In the genomic region with DNA sequence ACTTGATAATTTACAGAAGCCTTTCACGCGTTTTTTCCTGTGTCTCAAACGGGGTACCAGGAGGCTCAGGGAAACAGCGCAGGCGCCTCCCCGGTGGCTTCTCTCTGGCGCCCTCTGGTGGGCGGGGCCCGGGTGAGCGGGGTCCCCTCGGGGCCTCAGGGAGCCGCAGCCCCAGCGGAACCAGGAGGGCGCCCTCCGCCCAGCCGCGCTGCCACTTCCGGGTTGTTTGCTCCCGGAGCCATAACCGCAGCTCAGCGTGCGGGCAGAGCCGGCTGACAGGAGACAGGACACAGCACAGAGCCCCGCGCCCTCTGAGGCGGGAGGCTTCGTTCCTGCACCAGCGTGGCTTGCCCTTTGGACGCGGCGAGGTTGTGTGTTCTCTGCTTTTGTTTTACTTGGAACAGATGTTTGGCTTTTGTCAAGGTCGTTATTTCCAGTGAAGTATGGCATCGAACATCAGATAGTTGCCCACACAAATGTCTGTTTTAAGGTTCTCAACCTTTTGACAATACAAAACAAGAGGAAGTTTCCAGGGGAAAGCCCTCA, we compare ENCODE assay signal across 1 cellular context.
TF ChIP-seq lines count a peak whose summit lies in the region.

No MANE protein-coding gene starts in this region.

TF ChIP-seq in HepG2, 621 proteins besides CTCF, POLR2A, EP300 and RAD21 (continued from another document and continues in another):
- TF ChIP-seq, protein P1, sequence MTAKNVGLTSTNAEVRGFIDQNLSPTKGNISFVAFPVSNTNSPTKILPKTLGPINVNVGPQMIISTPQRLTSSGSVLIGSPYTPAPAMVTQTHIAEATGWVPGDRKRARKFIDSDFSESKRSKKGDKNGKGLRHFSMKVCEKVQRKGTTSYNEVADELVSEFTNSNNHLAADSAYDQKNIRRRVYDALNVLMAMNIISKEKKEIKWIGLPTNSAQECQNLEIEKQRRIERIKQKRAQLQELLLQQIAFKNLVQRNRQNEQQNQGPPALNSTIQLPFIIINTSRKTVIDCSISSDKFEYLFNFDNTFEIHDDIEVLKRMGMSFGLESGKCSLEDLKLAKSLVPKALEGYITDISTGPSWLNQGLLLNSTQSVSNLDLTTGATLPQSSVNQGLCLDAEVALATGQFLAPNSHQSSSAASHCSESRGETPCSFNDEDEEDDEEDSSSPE (CRISPR knock-in tag; IDR thresholded peaks at IDR 0.05) = peak; percentile 62; the same call in 1 of the 2 replicates
- TF ChIP-seq TOE1 (CRISPR knock-in tag; IDR thresholded peaks at IDR 0.05) (no peak), NPAS2 (CRISPR knock-in tag; IDR thresholded peaks at IDR 0.05; ENCODE audit: borderline replicate concordance) (no peak), SIN3A (IDR thresholded peaks at IDR 0.05; ENCODE audit: borderline replicate concordance, low read depth, low read length) (no peak; the same call in 1 of the 2 replicates), NR2F1 (CRISPR knock-in tag; IDR thresholded peaks at IDR 0.05) (peak in 1 of 2 experiments; percentile 34; a peak in 1 of 4 replicates), GATA4 (IDR thresholded peaks at IDR 0.05; ENCODE audit: borderline replicate concordance, low read depth) (no peak), KAT8 (CRISPR knock-in tag; IDR thresholded peaks at IDR 0.05) (peak; percentile 85), CBFB (CRISPR knock-in tag; IDR thresholded peaks at IDR 0.05) (peak; percentile 83), KLF16 (CRISPR knock-in tag; IDR thresholded peaks at IDR 0.05) (peak; percentile 37 to 83; a peak in 2 of 4 replicates), NAIF1 (CRISPR knock-in tag; IDR thresholded peaks at IDR 0.05; ENCODE audit: borderline replicate concordance) (no peak), RARA (CRISPR knock-in tag; IDR thresholded peaks at IDR 0.05) (0 out of 2 replicates have a peak, but pooled peaks have one; percentile 5), NR2C2 (CRISPR knock-in tag; IDR thresholded peaks at IDR 0.05; ENCODE audit: borderline replicate concordance) (peak; percentile 92), WIZ (CRISPR knock-in tag; IDR thresholded peaks at IDR 0.05) (peak; percentile 91), FLYWCH1 (CRISPR knock-in tag; IDR thresholded peaks at IDR 0.05) (no peak), ONECUT2 (CRISPR knock-in tag; IDR thresholded peaks at IDR 0.05) (0 out of 2 replicates have a peak, but pooled peaks have one; percentile 26), TSC22D2 (CRISPR knock-in tag; IDR thresholded peaks at IDR 0.05; ENCODE audit: borderline replicate concordance) (no peak), GATAD1 (CRISPR knock-in tag; IDR thresholded peaks at IDR 0.05) (peak; percentile 44; the same call in 1 of the 2 replicates), MAF1 (CRISPR knock-in tag; IDR thresholded peaks at IDR 0.05; ENCODE audit: borderline replicate concordance) (0 out of 2 replicates have a peak, but pooled peaks have one; percentile 42), KDM2A (CRISPR knock-in tag; IDR thresholded peaks at IDR 0.05; ENCODE audit: borderline replicate concordance, low read depth) (peak; percentile 88), HDAC1 (CRISPR knock-in tag; IDR thresholded peaks at IDR 0.05) (peak; percentile 64; the same call in 1 of the 2 replicates)
- TF ChIP-seq, protein P2, sequence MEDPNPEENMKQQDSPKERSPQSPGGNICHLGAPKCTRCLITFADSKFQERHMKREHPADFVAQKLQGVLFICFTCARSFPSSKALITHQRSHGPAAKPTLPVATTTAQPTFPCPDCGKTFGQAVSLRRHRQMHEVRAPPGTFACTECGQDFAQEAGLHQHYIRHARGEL (CRISPR knock-in tag; IDR thresholded peaks at IDR 0.05) = peak; percentile 69; the same call in 1 of the 2 replicates
- TF ChIP-seq, protein P3, sequence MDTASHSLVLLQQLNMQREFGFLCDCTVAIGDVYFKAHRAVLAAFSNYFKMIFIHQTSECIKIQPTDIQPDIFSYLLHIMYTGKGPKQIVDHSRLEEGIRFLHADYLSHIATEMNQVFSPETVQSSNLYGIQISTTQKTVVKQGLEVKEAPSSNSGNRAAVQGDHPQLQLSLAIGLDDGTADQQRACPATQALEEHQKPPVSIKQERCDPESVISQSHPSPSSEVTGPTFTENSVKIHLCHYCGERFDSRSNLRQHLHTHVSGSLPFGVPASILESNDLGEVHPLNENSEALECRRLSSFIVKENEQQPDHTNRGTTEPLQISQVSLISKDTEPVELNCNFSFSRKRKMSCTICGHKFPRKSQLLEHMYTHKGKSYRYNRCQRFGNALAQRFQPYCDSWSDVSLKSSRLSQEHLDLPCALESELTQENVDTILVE (CRISPR knock-in tag; IDR thresholded peaks at IDR 0.05) = no peak
- TF ChIP-seq, protein P4, sequence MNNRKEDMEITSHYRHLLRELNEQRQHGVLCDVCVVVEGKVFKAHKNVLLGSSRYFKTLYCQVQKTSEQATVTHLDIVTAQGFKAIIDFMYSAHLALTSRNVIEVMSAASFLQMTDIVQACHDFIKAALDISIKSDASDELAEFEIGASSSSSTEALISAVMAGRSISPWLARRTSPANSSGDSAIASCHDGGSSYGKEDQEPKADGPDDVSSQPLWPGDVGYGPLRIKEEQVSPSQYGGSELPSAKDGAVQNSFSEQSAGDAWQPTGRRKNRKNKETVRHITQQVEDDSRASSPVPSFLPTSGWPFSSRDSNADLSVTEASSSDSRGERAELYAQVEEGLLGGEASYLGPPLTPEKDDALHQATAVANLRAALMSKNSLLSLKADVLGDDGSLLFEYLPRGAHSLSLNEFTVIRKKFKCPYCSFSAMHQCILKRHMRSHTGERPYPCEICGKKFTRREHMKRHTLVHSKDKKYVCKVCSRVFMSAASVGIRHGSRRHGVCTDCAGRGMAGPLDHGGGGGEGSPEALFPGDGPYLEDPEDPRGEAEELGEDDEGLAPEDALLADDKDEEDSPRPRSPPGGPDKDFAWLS (CRISPR knock-in tag; IDR thresholded peaks at IDR 0.05; ENCODE audit: borderline replicate concordance) = no peak
- TF ChIP-seq, protein P5, sequence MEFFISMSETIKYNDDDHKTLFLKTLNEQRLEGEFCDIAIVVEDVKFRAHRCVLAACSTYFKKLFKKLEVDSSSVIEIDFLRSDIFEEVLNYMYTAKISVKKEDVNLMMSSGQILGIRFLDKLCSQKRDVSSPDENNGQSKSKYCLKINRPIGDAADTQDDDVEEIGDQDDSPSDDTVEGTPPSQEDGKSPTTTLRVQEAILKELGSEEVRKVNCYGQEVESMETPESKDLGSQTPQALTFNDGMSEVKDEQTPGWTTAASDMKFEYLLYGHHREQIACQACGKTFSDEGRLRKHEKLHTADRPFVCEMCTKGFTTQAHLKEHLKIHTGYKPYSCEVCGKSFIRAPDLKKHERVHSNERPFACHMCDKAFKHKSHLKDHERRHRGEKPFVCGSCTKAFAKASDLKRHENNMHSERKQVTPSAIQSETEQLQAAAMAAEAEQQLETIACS (CRISPR knock-in tag; IDR thresholded peaks at IDR 0.05) = 0 out of 2 replicates have a peak, but pooled peaks have one; percentile 23
- TF ChIP-seq, protein P6, sequence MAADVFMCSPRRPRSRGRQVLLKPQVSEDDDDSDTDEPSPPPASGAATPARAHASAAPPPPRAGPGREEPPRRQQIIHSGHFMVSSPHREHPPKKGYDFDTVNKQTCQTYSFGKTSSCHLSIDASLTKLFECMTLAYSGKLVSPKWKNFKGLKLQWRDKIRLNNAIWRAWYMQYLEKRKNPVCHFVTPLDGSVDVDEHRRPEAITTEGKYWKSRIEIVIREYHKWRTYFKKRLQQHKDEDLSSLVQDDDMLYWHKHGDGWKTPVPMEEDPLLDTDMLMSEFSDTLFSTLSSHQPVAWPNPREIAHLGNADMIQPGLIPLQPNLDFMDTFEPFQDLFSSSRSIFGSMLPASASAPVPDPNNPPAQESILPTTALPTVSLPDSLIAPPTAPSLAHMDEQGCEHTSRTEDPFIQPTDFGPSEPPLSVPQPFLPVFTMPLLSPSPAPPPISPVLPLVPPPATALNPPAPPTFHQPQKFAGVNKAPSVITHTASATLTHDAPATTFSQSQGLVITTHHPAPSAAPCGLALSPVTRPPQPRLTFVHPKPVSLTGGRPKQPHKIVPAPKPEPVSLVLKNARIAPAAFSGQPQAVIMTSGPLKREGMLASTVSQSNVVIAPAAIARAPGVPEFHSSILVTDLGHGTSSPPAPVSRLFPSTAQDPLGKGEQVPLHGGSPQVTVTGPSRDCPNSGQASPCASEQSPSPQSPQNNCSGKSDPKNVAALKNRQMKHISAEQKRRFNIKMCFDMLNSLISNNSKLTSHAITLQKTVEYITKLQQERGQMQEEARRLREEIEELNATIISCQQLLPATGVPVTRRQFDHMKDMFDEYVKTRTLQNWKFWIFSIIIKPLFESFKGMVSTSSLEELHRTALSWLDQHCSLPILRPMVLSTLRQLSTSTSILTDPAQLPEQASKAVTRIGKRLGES (CRISPR knock-in tag; IDR thresholded peaks at IDR 0.05; ENCODE audit: borderline replicate concordance) = no peak
- TF ChIP-seq, protein P7, sequence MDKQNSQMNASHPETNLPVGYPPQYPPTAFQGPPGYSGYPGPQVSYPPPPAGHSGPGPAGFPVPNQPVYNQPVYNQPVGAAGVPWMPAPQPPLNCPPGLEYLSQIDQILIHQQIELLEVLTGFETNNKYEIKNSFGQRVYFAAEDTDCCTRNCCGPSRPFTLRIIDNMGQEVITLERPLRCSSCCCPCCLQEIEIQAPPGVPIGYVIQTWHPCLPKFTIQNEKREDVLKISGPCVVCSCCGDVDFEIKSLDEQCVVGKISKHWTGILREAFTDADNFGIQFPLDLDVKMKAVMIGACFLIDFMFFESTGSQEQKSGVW (CRISPR knock-in tag; IDR thresholded peaks at IDR 0.05; ENCODE audit: borderline replicate concordance) = no peak
- TF ChIP-seq, protein P8, sequence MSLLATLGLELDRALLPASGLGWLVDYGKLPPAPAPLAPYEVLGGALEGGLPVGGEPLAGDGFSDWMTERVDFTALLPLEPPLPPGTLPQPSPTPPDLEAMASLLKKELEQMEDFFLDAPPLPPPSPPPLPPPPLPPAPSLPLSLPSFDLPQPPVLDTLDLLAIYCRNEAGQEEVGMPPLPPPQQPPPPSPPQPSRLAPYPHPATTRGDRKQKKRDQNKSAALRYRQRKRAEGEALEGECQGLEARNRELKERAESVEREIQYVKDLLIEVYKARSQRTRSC (CRISPR knock-in tag; IDR thresholded peaks at IDR 0.05; ENCODE audit: low read depth) = no peak
- TF ChIP-seq, protein P9, sequence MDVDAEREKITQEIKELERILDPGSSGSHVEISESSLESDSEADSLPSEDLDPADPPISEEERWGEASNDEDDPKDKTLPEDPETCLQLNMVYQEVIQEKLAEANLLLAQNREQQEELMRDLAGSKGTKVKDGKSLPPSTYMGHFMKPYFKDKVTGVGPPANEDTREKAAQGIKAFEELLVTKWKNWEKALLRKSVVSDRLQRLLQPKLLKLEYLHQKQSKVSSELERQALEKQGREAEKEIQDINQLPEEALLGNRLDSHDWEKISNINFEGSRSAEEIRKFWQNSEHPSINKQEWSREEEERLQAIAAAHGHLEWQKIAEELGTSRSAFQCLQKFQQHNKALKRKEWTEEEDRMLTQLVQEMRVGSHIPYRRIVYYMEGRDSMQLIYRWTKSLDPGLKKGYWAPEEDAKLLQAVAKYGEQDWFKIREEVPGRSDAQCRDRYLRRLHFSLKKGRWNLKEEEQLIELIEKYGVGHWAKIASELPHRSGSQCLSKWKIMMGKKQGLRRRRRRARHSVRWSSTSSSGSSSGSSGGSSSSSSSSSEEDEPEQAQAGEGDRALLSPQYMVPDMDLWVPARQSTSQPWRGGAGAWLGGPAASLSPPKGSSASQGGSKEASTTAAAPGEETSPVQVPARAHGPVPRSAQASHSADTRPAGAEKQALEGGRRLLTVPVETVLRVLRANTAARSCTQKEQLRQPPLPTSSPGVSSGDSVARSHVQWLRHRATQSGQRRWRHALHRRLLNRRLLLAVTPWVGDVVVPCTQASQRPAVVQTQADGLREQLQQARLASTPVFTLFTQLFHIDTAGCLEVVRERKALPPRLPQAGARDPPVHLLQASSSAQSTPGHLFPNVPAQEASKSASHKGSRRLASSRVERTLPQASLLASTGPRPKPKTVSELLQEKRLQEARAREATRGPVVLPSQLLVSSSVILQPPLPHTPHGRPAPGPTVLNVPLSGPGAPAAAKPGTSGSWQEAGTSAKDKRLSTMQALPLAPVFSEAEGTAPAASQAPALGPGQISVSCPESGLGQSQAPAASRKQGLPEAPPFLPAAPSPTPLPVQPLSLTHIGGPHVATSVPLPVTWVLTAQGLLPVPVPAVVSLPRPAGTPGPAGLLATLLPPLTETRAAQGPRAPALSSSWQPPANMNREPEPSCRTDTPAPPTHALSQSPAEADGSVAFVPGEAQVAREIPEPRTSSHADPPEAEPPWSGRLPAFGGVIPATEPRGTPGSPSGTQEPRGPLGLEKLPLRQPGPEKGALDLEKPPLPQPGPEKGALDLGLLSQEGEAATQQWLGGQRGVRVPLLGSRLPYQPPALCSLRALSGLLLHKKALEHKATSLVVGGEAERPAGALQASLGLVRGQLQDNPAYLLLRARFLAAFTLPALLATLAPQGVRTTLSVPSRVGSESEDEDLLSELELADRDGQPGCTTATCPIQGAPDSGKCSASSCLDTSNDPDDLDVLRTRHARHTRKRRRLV (CRISPR knock-in tag; IDR thresholded peaks at IDR 0.05) = 0 out of 2 replicates have a peak, but pooled peaks have one; percentile 45
- TF ChIP-seq, protein P10, sequence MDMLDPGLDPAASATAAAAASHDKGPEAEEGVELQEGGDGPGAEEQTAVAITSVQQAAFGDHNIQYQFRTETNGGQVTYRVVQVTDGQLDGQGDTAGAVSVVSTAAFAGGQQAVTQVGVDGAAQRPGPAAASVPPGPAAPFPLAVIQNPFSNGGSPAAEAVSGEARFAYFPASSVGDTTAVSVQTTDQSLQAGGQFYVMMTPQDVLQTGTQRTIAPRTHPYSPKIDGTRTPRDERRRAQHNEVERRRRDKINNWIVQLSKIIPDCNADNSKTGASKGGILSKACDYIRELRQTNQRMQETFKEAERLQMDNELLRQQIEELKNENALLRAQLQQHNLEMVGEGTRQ (IDR thresholded peaks at IDR 0.05; ENCODE audit: low read depth, low read length) = no peak
- TF ChIP-seq, protein P10 (CRISPR knock-in tag; IDR thresholded peaks at IDR 0.05; ENCODE audit: borderline replicate concordance) = no peak
- TF ChIP-seq, protein P11, sequence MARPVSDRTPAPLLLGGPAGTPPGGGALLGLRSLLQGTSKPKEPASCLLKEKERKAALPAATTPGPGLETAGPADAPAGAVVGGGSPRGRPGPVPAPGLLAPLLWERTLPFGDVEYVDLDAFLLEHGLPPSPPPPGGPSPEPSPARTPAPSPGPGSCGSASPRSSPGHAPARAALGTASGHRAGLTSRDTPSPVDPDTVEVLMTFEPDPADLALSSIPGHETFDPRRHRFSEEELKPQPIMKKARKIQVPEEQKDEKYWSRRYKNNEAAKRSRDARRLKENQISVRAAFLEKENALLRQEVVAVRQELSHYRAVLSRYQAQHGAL (CRISPR knock-in tag; IDR thresholded peaks at IDR 0.05; ENCODE audit: not compliant biosample characterization) = no peak
